ENCODE assay signal across 13 cellular contexts in the genomic region with DNA sequence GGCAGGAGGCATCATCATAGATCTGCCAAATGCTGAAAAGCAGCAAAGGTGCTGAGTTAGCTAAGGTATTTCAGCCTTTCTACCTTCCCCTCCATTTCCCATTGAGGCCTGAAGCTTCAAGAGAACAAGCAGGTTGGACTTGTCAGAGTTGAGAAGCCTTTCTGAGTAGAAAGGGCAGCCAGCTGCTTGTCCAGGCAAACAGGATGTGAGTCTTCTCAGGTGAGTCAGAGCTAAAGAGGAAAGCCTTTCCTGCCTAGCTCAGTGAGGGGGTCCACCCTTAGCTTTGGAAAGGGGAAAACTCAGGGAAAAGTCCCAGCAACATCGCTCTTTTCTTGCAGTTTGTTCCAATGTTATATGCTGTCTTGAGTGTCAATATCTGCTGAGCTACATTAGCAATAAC. TPM values are rescaled to one million over a fixed set of nuclear protein-coding genes. Genes with fewer than 3 reads are reported as not detected.
DNase-seq lines count a peak whose midpoint lies in the region; FAIRE-seq and TF ChIP-seq lines count a peak whose summit lies in the region.
"Had no signal": no experiment of that assay in that cellular context is flagged by ENCODE, and none has a peak within 500 bp of the region (broad histone marks: within the 10 kb centered on the region; RNA-seq: fewer than 3 reads in every experiment).

No MANE protein-coding gene starts in this region.

- no peak overlapping the region for H4K91ac ChIP-seq in neuronal stem cell (ENCODE audit: low read depth, low read length, poor library complexity)

- TF ChIP-seq CTCF in NB4 (IDR thresholded peaks at IDR 0.05; ENCODE audit: low read depth, low read length) (no peak), choroid plexus epithelial cell (conservative IDR thresholded peaks at IDR 0.05; ENCODE audit: low read depth, low read length) (no peak), D721Med (IDR thresholded peaks at IDR 0.05; ENCODE audit: insufficient read depth, missing control alignments) (no peak)

- H3K23ac ChIP-seq in neuronal stem cell (ENCODE audit: low read depth, low read length, poor library complexity): no peak overlapping the region

- H3K36me3 ChIP-seq in neuronal stem cell (replicated peaks in 1 of 2; ENCODE audit: control insufficient read depth in 2 of 2, insufficient read depth in 2 of 2, low read length in 2 of 2): no peaks in the 10 kb centered on the region
- H3K36me3 ChIP-seq: heart left ventricle, tibial artery had no signal

- no peak overlapping the region for H2BK12ac ChIP-seq in neuronal stem cell (ENCODE audit: low read length)

- H3K4me1 ChIP-seq in neuronal stem cell (ENCODE audit: control insufficient read depth in 2 of 2, insufficient read depth in 1 of 2, low read depth in 1 of 2, low read length in 2 of 2): no peaks in the 10 kb centered on the region
- H3K4me1 ChIP-seq: tibial artery had no signal

- no peak overlapping the region for H3K4ac ChIP-seq in neuronal stem cell (ENCODE audit: low read length)

- no CpG with 5 or more reads among the region's 1 CpG for WGBS in neuronal stem cell (ENCODE audit: extremely low coverage in 2 of 2, insufficient read length in 2 of 2, insufficient replicate concordance in 1 of 2), 2 donors

- H3K18ac ChIP-seq in neuronal stem cell (ENCODE audit: low read length): no peak overlapping the region

- no peak overlapping the region for H4K8ac ChIP-seq in neuronal stem cell (ENCODE audit: low read depth, low read length)

- H2AK5ac ChIP-seq in neuronal stem cell (ENCODE audit: low read depth, low read length): no peak overlapping the region

- H3K4me2 ChIP-seq in neuronal stem cell (ENCODE audit: insufficient read depth, low read length, poor library complexity, severe bottlenecking): no peak overlapping the region

- DNase-seq in DMS153 (lab: John Stamatoyannopoulos, UW) (peak; percentile 12), DMS153 treated with DMSO at 0.1 percent for 48 hours (lab: John Stamatoyannopoulos, UW; ENCODE audit: unreplicated experiment) (no peak), NB4 (ENCODE audit: low read depth) (peak; percentile 17), choroid plexus epithelial cell (ENCODE audit: low read depth) (peak; percentile 17), neuronal stem cell (ENCODE audit: low spot score) (no peak), AML-193 (lab: John Stamatoyannopoulos, UW) (no peak), D721Med (ENCODE audit: insufficient read length, low spot score) (no peak)
- DNase-seq: body of pancreas; heart left ventricle; naive thymus-derived CD4-positive, alpha-beta T cell; tibial artery had no signal

- H3K14ac ChIP-seq in neuronal stem cell (ENCODE audit: low read length): no peak overlapping the region

- no peak overlapping the region for H2BK5ac ChIP-seq in neuronal stem cell (ENCODE audit: low read length)

- FAIRE-seq in D721Med (lab: Jason Lieb, UNC): no peak

- H3K79me1 ChIP-seq in neuronal stem cell (ENCODE audit: low read depth, low read length): no peaks in the 10 kb centered on the region

- H2BK15ac ChIP-seq in neuronal stem cell (ENCODE audit: low read length): no peak overlapping the region

- no peak overlapping the region for H2BK120ac ChIP-seq in neuronal stem cell (ENCODE audit: low read depth, low read length)

- H3K4me3 ChIP-seq in NB4 (ENCODE audit: low read depth, low read length): no peak overlapping the region
- H3K4me3 ChIP-seq in choroid plexus epithelial cell (ENCODE audit: low read depth, low read length): no peak overlapping the region
- no peak overlapping the region for H3K4me3 ChIP-seq in skin epidermis
- H3K4me3 ChIP-seq in neuronal stem cell (ENCODE audit: low read length in 2 of 2): no peak overlapping the region
- H3K4me3 ChIP-seq: body of pancreas, heart left ventricle, tibial artery had no signal

- TF ChIP-seq POLR2A in NB4 (IDR thresholded peaks at IDR 0.05; ENCODE audit: extremely low read depth, insufficient read length): no peak

- no peak overlapping the region for H2AFZ ChIP-seq in neuronal stem cell (ENCODE audit: low read length)

- peaks cover 0 to 3% (median 0%) of the 10 kb centered on the region in 3 experiments for H3K27me3 ChIP-seq in neuronal stem cell (ENCODE audit: control insufficient read depth in 3 of 3, insufficient read depth in 3 of 3, low read depth in 1 of 3, low read length in 3 of 3)
- H3K27me3 ChIP-seq: body of pancreas had no signal

- no peaks in the 10 kb centered on the region for H3K9me3 ChIP-seq in neuronal stem cell (replicated peaks in 1 of 2; ENCODE audit: control insufficient read depth in 2 of 2, insufficient read depth in 1 of 2, low read depth in 1 of 2, low read length in 2 of 2)
- H3K9me3 ChIP-seq: body of pancreas, heart left ventricle, tibial artery had no signal

- H3K9ac ChIP-seq in neuronal stem cell (ENCODE audit: low read depth, low read length, poor library complexity): no peak overlapping the region

- peak overlapping the region in 19 of 21 experiments; percentile 14 to 84 (median 71) for H3K27ac ChIP-seq in skin epidermis
- no peak overlapping the region for H3K27ac ChIP-seq in neuronal stem cell (replicated peaks; ENCODE audit: low read length)
- H3K27ac ChIP-seq: 22Rv1, body of pancreas, tibial artery had no signal

RNA-seq across cellular contexts. Expression of a gene that starts 13.2 kb away (rescaled TPM):
- polyA plus RNA-seq in neuronal stem cell (2013, experiment 1 of 2): 0.38 TPM
- polyA plus RNA-seq in neuronal stem cell (2013, experiment 2 of 2): 0.32 TPM

RNA-seq across cellular contexts. Expression of a gene that starts 25.1 kb away (rescaled TPM):
- 0.47 TPM for polyA plus RNA-seq in neuronal stem cell (2013, experiment 1 of 2)
- polyA plus RNA-seq in neuronal stem cell (2013, experiment 2 of 2): 0.47 TPM

RNA-seq across cellular contexts. Expression of a gene that starts 27.2 kb away (rescaled TPM):
- polyA plus RNA-seq in neuronal stem cell (2013, experiment 1 of 2): not detected
- polyA plus RNA-seq in neuronal stem cell (2013, experiment 2 of 2): not detected

RNA-seq across cellular contexts. Expression of a gene that starts 52.5 kb away (rescaled TPM):
- 0.03 TPM for polyA plus RNA-seq in neuronal stem cell (2013, experiment 1 of 2)
- polyA plus RNA-seq in neuronal stem cell (2013, experiment 2 of 2): not detected

Comparison
In these comparisons a context has a peak if more than half of its experiments do, and no peak if none do; other contexts are left out.
1. DNase-seq: peak in DMS153 (single experiment), NB4 (single experiment) and choroid plexus epithelial cell (single experiment); none in DMS153 treated with DMSO at 0.1 percent for 48 hours (single experiment), neuronal stem cell (single experiment), AML-193 (0 of 2) and D721Med (single experiment).